27 cellular contexts compared by ENCODE assay signal in genomic region chr19:36999313-36999712, GRCh38.
"Had no signal": no experiment of that assay in that cellular context is flagged by ENCODE, and none has a peak within 500 bp of the region (broad histone marks: within the 10 kb centered on the region; RNA-seq: fewer than 3 reads in every experiment).

No MANE protein-coding gene starts in this region.

- H3K27ac ChIP-seq: colonic mucosa, epithelial cell of prostate, esophagus squamous epithelium, gastrocnemius medialis, heart right ventricle, left lung had no signal

- H3K27me3 ChIP-seq: colonic mucosa, esophagus squamous epithelium, gastrocnemius medialis, heart right ventricle, left lung had no signal

- ATAC-seq: effector memory CD8-positive, alpha-beta T cell; esophagus mucosa; gastrocnemius medialis; heart right ventricle; left cardiac atrium; left lung; left ventricle myocardium superior; naive thymus-derived CD4-positive, alpha-beta T cell had no signal

- H3K4me1 ChIP-seq: colonic mucosa, esophagus squamous epithelium, gastrocnemius medialis, heart right ventricle, left lung had no signal

- H3K36me3 ChIP-seq: colonic mucosa had no signal

- H3K9me3 ChIP-seq: gastrocnemius medialis had no signal

- H3K4me3 ChIP-seq: colonic mucosa, esophagus squamous epithelium, gastrocnemius medialis, heart right ventricle, left lung, lung had no signal

- DNase-seq: colonic mucosa; cortex of kidney; effector CD8-positive, alpha-beta T cell; effector memory CD8-positive, alpha-beta T cell; endodermal cell; erythroblast; esophagus squamous epithelium; foreskin fibroblast; foreskin melanocyte; gastrocnemius medialis; glutamatergic neuron; head of caudate nucleus; heart right ventricle; hippocampal formation; left cardiac atrium; left lung; left ventricle myocardium superior; mammary epithelial cell; mesendoderm; midbrain; naive thymus-derived CD4-positive, alpha-beta T cell had no signal

- FAIRE-seq: endometrium, islet of Langerhans, keratinocyte had no signal
